ENCODE assay signal across 1 cellular context in genomic region chr3:56830884-56831283, GRCh38.
TF ChIP-seq lines count a peak whose summit lies in the region.

No MANE protein-coding gene starts in this region.

TF ChIP-seq in HepG2, 621 proteins besides CTCF, POLR2A, EP300 and RAD21 (continued from another document and continues in another):
- TF ChIP-seq FOXJ3 (CRISPR knock-in tag; IDR thresholded peaks at IDR 0.05; ENCODE audit: borderline replicate concordance), result peak; percentile 92; the same call in 1 of the 2 replicates
- TF ChIP-seq NR2F2 (IDR thresholded peaks at IDR 0.05; ENCODE audit: borderline replicate concordance, low read depth), result peak; percentile 31; the same call in 1 of the 2 replicates
- no peak for TF ChIP-seq ZNF788 (CRISPR knock-in tag; IDR thresholded peaks at IDR 0.05; ENCODE audit: borderline replicate concordance)
- no peak for TF ChIP-seq RNF2 (conservative IDR thresholded peaks at IDR 0.05; ENCODE audit: low read depth)
- peak; percentile 56; the same call in 1 of the 2 replicates for TF ChIP-seq ZSCAN5A (CRISPR knock-in tag; IDR thresholded peaks at IDR 0.05; ENCODE audit: borderline replicate concordance)
- TF ChIP-seq CC2D1A (CRISPR knock-in tag; IDR thresholded peaks at IDR 0.05), result no peak
- TF ChIP-seq FOXP1 (IDR thresholded peaks at IDR 0.05), result peak; percentile 68
- peak; percentile 98 for TF ChIP-seq FOXP1 (CRISPR knock-in tag; IDR thresholded peaks at IDR 0.05)
- TF ChIP-seq ZNF670 (CRISPR knock-in tag; IDR thresholded peaks at IDR 0.05; ENCODE audit: borderline replicate concordance), result no peak
- TF ChIP-seq ZNF496 (CRISPR knock-in tag; IDR thresholded peaks at IDR 0.05; ENCODE audit: insufficient replicate concordance), result no peak
- TF ChIP-seq HBP1 (CRISPR knock-in tag; IDR thresholded peaks at IDR 0.05; ENCODE audit: low read depth), result no peak
- TF ChIP-seq MIXL1 (CRISPR knock-in tag; IDR thresholded peaks at IDR 0.05), result peak; percentile 83; the same call in 1 of the 2 replicates
- no peak for TF ChIP-seq ZNF281 (CRISPR knock-in tag; IDR thresholded peaks at IDR 0.05; ENCODE audit: borderline replicate concordance)
- no peak for TF ChIP-seq SRF (IDR thresholded peaks at IDR 0.05; ENCODE audit: low read depth, low read length)
- no peak for TF ChIP-seq MXD4 (CRISPR knock-in tag; IDR thresholded peaks at IDR 0.05)
- TF ChIP-seq ZNF770 (CRISPR knock-in tag; IDR thresholded peaks at IDR 0.05), result peak; percentile 53; the same call in 1 of the 2 replicates
- no peak for TF ChIP-seq HOXA9 (CRISPR knock-in tag; IDR thresholded peaks at IDR 0.05; ENCODE audit: borderline replicate concordance)
- peak; percentile 80 for TF ChIP-seq SMAD3 (CRISPR knock-in tag; IDR thresholded peaks at IDR 0.05)
- TF ChIP-seq KLF13 (CRISPR knock-in tag; IDR thresholded peaks at IDR 0.05), result no peak
- no peak for TF ChIP-seq RAD51 (IDR thresholded peaks at IDR 0.05; ENCODE audit: borderline replicate concordance)
- no peak for TF ChIP-seq ARHGAP35 (CRISPR knock-in tag; IDR thresholded peaks at IDR 0.05; ENCODE audit: borderline replicate concordance)
- no peak for TF ChIP-seq ZNF333 (CRISPR knock-in tag; IDR thresholded peaks at IDR 0.05; ENCODE audit: borderline replicate concordance)
- peak; percentile 81 for TF ChIP-seq ZMYM4 (CRISPR knock-in tag; IDR thresholded peaks at IDR 0.05)
- no peak for TF ChIP-seq YEATS2 (CRISPR knock-in tag; IDR thresholded peaks at IDR 0.05; ENCODE audit: borderline replicate concordance)
- peak; percentile 52; the same call in 1 of the 2 replicates for TF ChIP-seq MED13 (CRISPR knock-in tag; IDR thresholded peaks at IDR 0.05)
- no peak for TF ChIP-seq AFF4 (CRISPR knock-in tag; IDR thresholded peaks at IDR 0.05)
- TF ChIP-seq ZNF674 (CRISPR knock-in tag; IDR thresholded peaks at IDR 0.05; ENCODE audit: low read depth), result no peak
- no peak for TF ChIP-seq PHF5A (CRISPR knock-in tag; IDR thresholded peaks at IDR 0.05; ENCODE audit: low read depth, unreplicated experiment)
- TF ChIP-seq ZNF710 (CRISPR knock-in tag; IDR thresholded peaks at IDR 0.05; ENCODE audit: borderline replicate concordance), result peak; percentile 89; the same call in 1 of the 2 replicates
- TF ChIP-seq DPF2 (CRISPR knock-in tag; IDR thresholded peaks at IDR 0.05; ENCODE audit: borderline replicate concordance, low read depth), result peak; percentile 77; the same call in 1 of the 2 replicates
- TF ChIP-seq ZSCAN20 (CRISPR knock-in tag; IDR thresholded peaks at IDR 0.05; ENCODE audit: borderline replicate concordance), result peak; percentile 76; the same call in 1 of the 2 replicates
- TF ChIP-seq ATAD3A (CRISPR knock-in tag; IDR thresholded peaks at IDR 0.05), result no peak
- no peak for TF ChIP-seq TFDP2 (CRISPR knock-in tag; IDR thresholded peaks at IDR 0.05)
- no peak for TF ChIP-seq ZNF761 (CRISPR knock-in tag; conservative IDR thresholded peaks at IDR 0.05)
- no peak for TF ChIP-seq ZNF75D (CRISPR knock-in tag; IDR thresholded peaks at IDR 0.05; ENCODE audit: borderline replicate concordance)
- no peak for TF ChIP-seq SNAPC4 (CRISPR knock-in tag; IDR thresholded peaks at IDR 0.05)
- TF ChIP-seq BCL3 (CRISPR knock-in tag; IDR thresholded peaks at IDR 0.05), result no peak; the same call in 1 of the 2 replicates
- TF ChIP-seq PLRG1 (conservative IDR thresholded peaks at IDR 0.05), result no peak
